1 cellular context compared by ENCODE assay signal in the genomic region with DNA sequence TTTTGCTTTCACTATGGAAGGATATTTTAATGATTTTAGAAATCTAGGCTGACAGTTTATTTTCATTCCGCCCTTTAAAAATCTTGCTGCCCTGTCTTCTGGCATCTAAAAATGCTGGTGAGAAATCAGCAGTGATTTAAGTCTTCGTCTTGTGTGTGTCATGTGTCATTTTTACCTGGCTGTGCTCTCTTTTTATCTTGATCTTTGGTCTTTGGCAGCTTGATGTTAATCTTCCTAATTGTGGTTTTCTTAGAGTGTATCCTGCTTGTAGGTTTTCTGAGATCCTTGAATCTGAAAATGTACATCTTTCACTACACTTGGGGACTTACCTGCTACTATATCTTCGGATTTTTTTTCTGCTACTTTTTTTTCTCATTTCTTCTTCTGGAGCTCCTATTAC.
TF ChIP-seq lines count a peak whose summit lies in the region.

No MANE protein-coding gene starts in this region.

TF ChIP-seq in GM23338, 12 proteins besides CTCF, POLR2A, EP300 and RAD21 (continued from another document):
- TF ChIP-seq, protein P1, sequence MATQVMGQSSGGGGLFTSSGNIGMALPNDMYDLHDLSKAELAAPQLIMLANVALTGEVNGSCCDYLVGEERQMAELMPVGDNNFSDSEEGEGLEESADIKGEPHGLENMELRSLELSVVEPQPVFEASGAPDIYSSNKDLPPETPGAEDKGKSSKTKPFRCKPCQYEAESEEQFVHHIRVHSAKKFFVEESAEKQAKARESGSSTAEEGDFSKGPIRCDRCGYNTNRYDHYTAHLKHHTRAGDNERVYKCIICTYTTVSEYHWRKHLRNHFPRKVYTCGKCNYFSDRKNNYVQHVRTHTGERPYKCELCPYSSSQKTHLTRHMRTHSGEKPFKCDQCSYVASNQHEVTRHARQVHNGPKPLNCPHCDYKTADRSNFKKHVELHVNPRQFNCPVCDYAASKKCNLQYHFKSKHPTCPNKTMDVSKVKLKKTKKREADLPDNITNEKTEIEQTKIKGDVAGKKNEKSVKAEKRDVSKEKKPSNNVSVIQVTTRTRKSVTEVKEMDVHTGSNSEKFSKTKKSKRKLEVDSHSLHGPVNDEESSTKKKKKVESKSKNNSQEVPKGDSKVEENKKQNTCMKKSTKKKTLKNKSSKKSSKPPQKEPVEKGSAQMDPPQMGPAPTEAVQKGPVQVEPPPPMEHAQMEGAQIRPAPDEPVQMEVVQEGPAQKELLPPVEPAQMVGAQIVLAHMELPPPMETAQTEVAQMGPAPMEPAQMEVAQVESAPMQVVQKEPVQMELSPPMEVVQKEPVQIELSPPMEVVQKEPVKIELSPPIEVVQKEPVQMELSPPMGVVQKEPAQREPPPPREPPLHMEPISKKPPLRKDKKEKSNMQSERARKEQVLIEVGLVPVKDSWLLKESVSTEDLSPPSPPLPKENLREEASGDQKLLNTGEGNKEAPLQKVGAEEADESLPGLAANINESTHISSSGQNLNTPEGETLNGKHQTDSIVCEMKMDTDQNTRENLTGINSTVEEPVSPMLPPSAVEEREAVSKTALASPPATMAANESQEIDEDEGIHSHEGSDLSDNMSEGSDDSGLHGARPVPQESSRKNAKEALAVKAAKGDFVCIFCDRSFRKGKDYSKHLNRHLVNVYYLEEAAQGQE (IDR thresholded peaks at IDR 0.05; ENCODE audit: unreplicated experiment) = no peak
- TF ChIP-seq CREB1 (CRISPR knock-in tag; IDR thresholded peaks at IDR 0.05; ENCODE audit: low read depth) (no peak), EZH2 (IDR thresholded peaks at IDR 0.05; ENCODE audit: low read depth, unreplicated experiment) (no peak), ZNF114 (CRISPR knock-in tag; IDR thresholded peaks at IDR 0.05) (no peak), NANOG (IDR thresholded peaks at IDR 0.05; ENCODE audit: borderline replicate concordance) (no peak), POLR2AphosphoS5 (IDR thresholded peaks at IDR 0.05; ENCODE audit: low read depth) (no peak), JUNB (IDR thresholded peaks at IDR 0.05; ENCODE audit: unreplicated experiment) (no peak), EZH2phosphoT487 (IDR thresholded peaks at IDR 0.05; ENCODE audit: unreplicated experiment) (no peak), STAT1 (IDR thresholded peaks at IDR 0.05; ENCODE audit: unreplicated experiment) (no peak)
- TF ChIP-seq, protein P2, sequence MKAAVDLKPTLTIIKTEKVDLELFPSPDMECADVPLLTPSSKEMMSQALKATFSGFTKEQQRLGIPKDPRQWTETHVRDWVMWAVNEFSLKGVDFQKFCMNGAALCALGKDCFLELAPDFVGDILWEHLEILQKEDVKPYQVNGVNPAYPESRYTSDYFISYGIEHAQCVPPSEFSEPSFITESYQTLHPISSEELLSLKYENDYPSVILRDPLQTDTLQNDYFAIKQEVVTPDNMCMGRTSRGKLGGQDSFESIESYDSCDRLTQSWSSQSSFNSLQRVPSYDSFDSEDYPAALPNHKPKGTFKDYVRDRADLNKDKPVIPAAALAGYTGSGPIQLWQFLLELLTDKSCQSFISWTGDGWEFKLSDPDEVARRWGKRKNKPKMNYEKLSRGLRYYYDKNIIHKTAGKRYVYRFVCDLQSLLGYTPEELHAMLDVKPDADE (IDR thresholded peaks at IDR 0.05) = no peak
- TF ChIP-seq, protein P3, sequence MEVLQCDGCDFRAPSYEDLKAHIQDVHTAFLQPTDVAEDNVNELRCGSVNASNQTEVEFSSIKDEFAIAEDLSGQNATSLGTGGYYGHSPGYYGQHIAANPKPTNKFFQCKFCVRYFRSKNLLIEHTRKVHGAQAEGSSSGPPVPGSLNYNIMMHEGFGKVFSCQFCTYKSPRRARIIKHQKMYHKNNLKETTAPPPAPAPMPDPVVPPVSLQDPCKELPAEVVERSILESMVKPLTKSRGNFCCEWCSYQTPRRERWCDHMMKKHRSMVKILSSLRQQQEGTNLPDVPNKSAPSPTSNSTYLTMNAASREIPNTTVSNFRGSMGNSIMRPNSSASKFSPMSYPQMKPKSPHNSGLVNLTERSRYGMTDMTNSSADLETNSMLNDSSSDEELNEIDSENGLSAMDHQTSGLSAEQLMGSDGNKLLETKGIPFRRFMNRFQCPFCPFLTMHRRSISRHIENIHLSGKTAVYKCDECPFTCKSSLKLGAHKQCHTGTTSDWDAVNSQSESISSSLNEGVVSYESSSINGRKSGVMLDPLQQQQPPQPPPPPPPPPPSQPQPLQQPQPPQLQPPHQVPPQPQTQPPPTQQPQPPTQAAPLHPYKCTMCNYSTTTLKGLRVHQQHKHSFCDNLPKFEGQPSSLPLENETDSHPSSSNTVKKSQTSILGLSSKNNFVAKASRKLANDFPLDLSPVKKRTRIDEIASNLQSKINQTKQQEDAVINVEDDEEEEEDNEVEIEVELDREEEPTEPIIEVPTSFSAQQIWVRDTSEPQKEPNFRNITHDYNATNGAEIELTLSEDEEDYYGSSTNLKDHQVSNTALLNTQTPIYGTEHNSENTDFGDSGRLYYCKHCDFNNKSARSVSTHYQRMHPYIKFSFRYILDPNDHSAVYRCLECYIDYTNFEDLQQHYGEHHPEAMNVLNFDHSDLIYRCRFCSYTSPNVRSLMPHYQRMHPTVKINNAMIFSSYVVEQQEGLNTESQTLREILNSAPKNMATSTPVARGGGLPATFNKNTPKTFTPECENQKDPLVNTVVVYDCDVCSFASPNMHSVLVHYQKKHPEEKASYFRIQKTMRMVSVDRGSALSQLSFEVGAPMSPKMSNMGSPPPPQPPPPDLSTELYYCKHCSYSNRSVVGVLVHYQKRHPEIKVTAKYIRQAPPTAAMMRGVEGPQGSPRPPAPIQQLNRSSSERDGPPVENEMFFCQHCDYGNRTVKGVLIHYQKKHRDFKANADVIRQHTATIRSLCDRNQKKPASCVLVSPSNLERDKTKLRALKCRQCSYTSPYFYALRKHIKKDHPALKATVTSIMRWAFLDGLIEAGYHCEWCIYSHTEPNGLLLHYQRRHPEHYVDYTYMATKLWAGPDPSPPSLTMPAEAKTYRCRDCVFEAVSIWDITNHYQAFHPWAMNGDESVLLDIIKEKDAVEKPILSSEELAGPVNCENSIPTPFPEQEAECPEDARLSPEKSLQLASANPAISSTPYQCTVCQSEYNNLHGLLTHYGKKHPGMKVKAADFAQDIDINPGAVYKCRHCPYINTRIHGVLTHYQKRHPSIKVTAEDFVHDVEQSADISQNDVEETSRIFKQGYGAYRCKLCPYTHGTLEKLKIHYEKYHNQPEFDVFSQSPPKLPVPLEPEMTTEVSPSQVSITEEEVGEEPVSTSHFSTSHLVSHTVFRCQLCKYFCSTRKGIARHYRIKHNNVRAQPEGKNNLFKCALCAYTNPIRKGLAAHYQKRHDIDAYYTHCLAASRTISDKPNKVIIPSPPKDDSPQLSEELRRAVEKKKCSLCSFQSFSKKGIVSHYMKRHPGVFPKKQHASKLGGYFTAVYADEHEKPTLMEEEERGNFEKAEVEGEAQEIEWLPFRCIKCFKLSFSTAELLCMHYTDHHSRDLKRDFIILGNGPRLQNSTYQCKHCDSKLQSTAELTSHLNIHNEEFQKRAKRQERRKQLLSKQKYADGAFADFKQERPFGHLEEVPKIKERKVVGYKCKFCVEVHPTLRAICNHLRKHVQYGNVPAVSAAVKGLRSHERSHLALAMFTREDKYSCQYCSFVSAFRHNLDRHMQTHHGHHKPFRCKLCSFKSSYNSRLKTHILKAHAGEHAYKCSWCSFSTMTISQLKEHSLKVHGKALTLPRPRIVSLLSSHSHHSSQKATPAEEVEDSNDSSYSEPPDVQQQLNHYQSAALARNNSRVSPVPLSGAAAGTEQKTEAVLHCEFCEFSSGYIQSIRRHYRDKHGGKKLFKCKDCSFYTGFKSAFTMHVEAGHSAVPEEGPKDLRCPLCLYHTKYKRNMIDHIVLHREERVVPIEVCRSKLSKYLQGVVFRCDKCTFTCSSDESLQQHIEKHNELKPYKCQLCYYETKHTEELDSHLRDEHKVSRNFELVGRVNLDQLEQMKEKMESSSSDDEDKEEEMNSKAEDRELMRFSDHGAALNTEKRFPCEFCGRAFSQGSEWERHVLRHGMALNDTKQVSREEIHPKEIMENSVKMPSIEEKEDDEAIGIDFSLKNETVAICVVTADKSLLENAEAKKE (CRISPR knock-in tag; IDR thresholded peaks at IDR 0.05) = no peak
